In genomic region chr15:94053626-94054025, GRCh38 we compare ENCODE assay signal across 21 cellular contexts.
"Had no signal": no experiment of that assay in that cellular context is flagged by ENCODE, and none has a peak within 500 bp of the region (broad histone marks: within the 10 kb centered on the region; RNA-seq: fewer than 3 reads in every experiment).

No MANE protein-coding gene starts in this region.

- H3K9me3 ChIP-seq: colonic mucosa, esophagus squamous epithelium, left ventricle myocardium inferior, lower lobe of right lung, neutrophil, testis, tibial nerve, upper lobe of right lung, vagina had no signal

- H3K36me3 Mint-ChIP-seq: immature natural killer cell; naive thymus-derived CD4-positive, alpha-beta T cell had no signal

- H3K9me3 Mint-ChIP-seq: immature natural killer cell; naive thymus-derived CD4-positive, alpha-beta T cell; stimulated activated naive CD8-positive, alpha-beta T cell treated with anti-CD3 and anti-CD28 coated beads, Interleukin-15, amount 100 ng/mL, for 72 hours had no signal

- H3K36me3 ChIP-seq: colonic mucosa, esophagus squamous epithelium, left ventricle myocardium inferior, lower lobe of right lung, neutrophil, tibial nerve, upper lobe of right lung, vagina had no signal

- H3K4me1 ChIP-seq: colonic mucosa, foreskin keratinocyte, left ventricle myocardium inferior, lower lobe of right lung, testis, tibial nerve, upper lobe of right lung had no signal

- DNase-seq: colonic mucosa; dermis blood vessel endothelial cell; esophagus squamous epithelium; foreskin keratinocyte; immature natural killer cell; kidney; left cardiac atrium; left ventricle myocardium inferior; lower lobe of right lung; mesenchymal stem cell; naive thymus-derived CD4-positive, alpha-beta T cell; nephron progenitor cell; stimulated activated CD4-positive, alpha-beta T cell treated with anti-CD3 and anti-CD28 coated beads, Interleukin-2, amount 100 ng/mL, for 24 hours; stimulated activated naive CD8-positive, alpha-beta T cell treated with anti-CD3 and anti-CD28 coated beads, Interleukin-15, amount 100 ng/mL, for 72 hours; testis; upper lobe of right lung had no signal

- H3K4me3 Mint-ChIP-seq: immature natural killer cell; naive thymus-derived CD4-positive, alpha-beta T cell; nephron progenitor cell; stimulated activated naive CD8-positive, alpha-beta T cell treated with anti-CD3 and anti-CD28 coated beads, Interleukin-15, amount 100 ng/mL, for 72 hours had no signal

- H3K4me3 ChIP-seq: colonic mucosa, esophagus squamous epithelium, left ventricle myocardium inferior, lower lobe of right lung, skin epidermis, testis, tibial nerve, upper lobe of right lung, vagina had no signal

- H3K27ac ChIP-seq: colonic mucosa, esophagus squamous epithelium, foreskin keratinocyte, left ventricle myocardium inferior, lower lobe of right lung, neutrophil, skin epidermis, testis, tibial nerve, upper lobe of right lung, vagina had no signal

- H3K27me3 ChIP-seq: colonic mucosa, esophagus squamous epithelium, neutrophil, testis, tibial nerve, upper lobe of right lung, vagina had no signal

- H3K4me1 Mint-ChIP-seq: immature natural killer cell; naive thymus-derived CD4-positive, alpha-beta T cell; stimulated activated naive CD8-positive, alpha-beta T cell treated with anti-CD3 and anti-CD28 coated beads, Interleukin-15, amount 100 ng/mL, for 72 hours had no signal

- H3K27ac Mint-ChIP-seq: immature natural killer cell; naive thymus-derived CD4-positive, alpha-beta T cell; nephron progenitor cell; stimulated activated naive CD8-positive, alpha-beta T cell treated with anti-CD3 and anti-CD28 coated beads, Interleukin-15, amount 100 ng/mL, for 72 hours had no signal

- ATAC-seq: foreskin keratinocyte; lower lobe of right lung; naive thymus-derived CD4-positive, alpha-beta T cell; sciatic nerve; stimulated activated naive CD8-positive, alpha-beta T cell treated with anti-CD3 and anti-CD28 coated beads, Interleukin-15, amount 100 ng/mL, for 72 hours; upper lobe of right lung had no signal
